Comparison of ENCODE assay signal across 8 cellular contexts in genomic region chr11:72430743-72431570, GRCh38. TPM values are rescaled to one million over a fixed set of nuclear protein-coding genes. Genes with fewer than 3 reads are reported as not detected.
DNase-seq lines count a peak whose midpoint lies in the region; ATAC-seq and TF ChIP-seq lines count a peak whose summit lies in the region.

No MANE protein-coding gene starts in this region.

- intact Hi-C loops in sciatic nerve (cut with DNase I), result no loop called here

- H3K4me3 ChIP-seq in right atrium auricular region, result no peak overlapping the region

- TF ChIP-seq CTCF in right atrium auricular region (IDR thresholded peaks at IDR 0.05), result peak; percentile 49 to 89

- H3K27ac ChIP-seq in right atrium auricular region, result no peak overlapping the region

- no peaks in the 10 kb centered on the region for H3K9me3 ChIP-seq in right atrium auricular region

- H3K4me1 ChIP-seq in right atrium auricular region, result peaks cover 0 to 14% of the 10 kb centered on the region in 2 donors

- ATAC-seq in sciatic nerve (peak; percentile 27), GM19463 (IDR thresholded peaks at IDR 0.05; ENCODE audit: unreplicated experiment) (no peak), GM18519 (IDR thresholded peaks at IDR 0.05; ENCODE audit: low FRiP score, unreplicated experiment) (no peak)

- H3K36me3 ChIP-seq in right atrium auricular region, result peaks cover 19% of the 10 kb centered on the region

- DNase-seq in DMS 273 treated with DMSO at 0.1 percent for 48 hours (lab: John Stamatoyannopoulos, UW) (peak; percentile 8), HT-29 (ENCODE audit: low spot score) (peak; percentile 43), RKO (ENCODE audit: low spot score) (peak; percentile 73), amniotic epithelial cell (ENCODE audit: low read depth) (peak; percentile 55), right atrium auricular region (ENCODE audit: low spot score) (no peak), sciatic nerve (ENCODE audit: low spot score) (no peak)

- H3K27me3 ChIP-seq in right atrium auricular region, result no peaks in the 10 kb centered on the region

RNA-seq across cellular contexts. Expression of gene CLPB, which starts 3.4 kb away (rescaled TPM):
- total RNA-seq in HT-29 (2014; rRNA removed; shearing (Covaris generic)), result 53.3 and 56.9 TPM in 2 replicates
- total RNA-seq in right atrium auricular region (10 to 100 TPM; 14.0 to 23.2 TPM), sciatic nerve (18.1 TPM)

Comparison
In these comparisons a context has a peak if more than half of its experiments do, and no peak if none do; other contexts are left out.
1. DNase-seq: peak in DMS 273 treated with DMSO at 0.1 percent for 48 hours (single experiment), HT-29 (single experiment), RKO (single experiment) and amniotic epithelial cell (single experiment); none in right atrium auricular region (single experiment) and sciatic nerve (single experiment).